8 cellular contexts compared by ENCODE assay signal in genomic region chr6:142302427-142303190, GRCh38. TPM values are rescaled to one million over a fixed set of nuclear protein-coding genes. Genes with fewer than 3 reads are reported as not detected.
DNase-seq lines count a peak whose midpoint lies in the region; ATAC-seq and TF ChIP-seq lines count a peak whose summit lies in the region.

No MANE protein-coding gene starts in this region.

- no peaks in the 10 kb centered on the region for H3K79me2 ChIP-seq in mesendoderm (ENCODE audit: control insufficient read depth, insufficient read depth, low read length)

- TF ChIP-seq EP300 in Ishikawa (IDR thresholded peaks at IDR 0.05; ENCODE audit: borderline replicate concordance): no peak

- no peak for ATAC-seq in HG02885 (IDR thresholded peaks at IDR 0.05; ENCODE audit: poor library complexity, unreplicated experiment)

- no peaks in the 10 kb centered on the region for H3K36me3 ChIP-seq in mesendoderm (ENCODE audit: control insufficient read depth, insufficient read depth, low read length)

- no peak overlapping the region for H2BK5ac ChIP-seq in mesendoderm (ENCODE audit: low read length)

- H3K27ac ChIP-seq in mesendoderm (ENCODE audit: low read depth, low read length) (no peak overlapping the region), caudate nucleus (ENCODE audit: low read depth, low read length) (no peak overlapping the region)

- no peaks in the 10 kb centered on the region for H3K27me3 ChIP-seq in mesendoderm (ENCODE audit: insufficient read depth, low read length, poor library complexity)

- DNase-seq in A172 (ENCODE audit: low spot score): peak; percentile 4
- no peak for DNase-seq in choroid plexus epithelial cell (ENCODE audit: low read depth)
- DNase-seq in mesendoderm: peak; percentile 34
- no peak for DNase-seq in GM19238 (ENCODE audit: insufficient read length, low spot score)
- DNase-seq in amygdala (lab: John Stamatoyannopoulos, UW): no peak
- DNase-seq in caudate nucleus (lab: John Stamatoyannopoulos, UW): no peak

- H3K18ac ChIP-seq in mesendoderm (ENCODE audit: low read length): no peak overlapping the region

- H3K4me1 ChIP-seq in mesendoderm (ENCODE audit: control insufficient read depth, low read depth, low read length): no peaks in the 10 kb centered on the region

- no peak overlapping the region for H4K8ac ChIP-seq in mesendoderm (ENCODE audit: low read depth, low read length)

- H3K56ac ChIP-seq in mesendoderm (ENCODE audit: low read length): no peak overlapping the region

- no peak for TF ChIP-seq RAD21 in Ishikawa (IDR thresholded peaks at IDR 0.05; ENCODE audit: low read depth)

- no peak overlapping the region for H2BK15ac ChIP-seq in mesendoderm (replicated peaks; ENCODE audit: low read depth)

- H2BK120ac ChIP-seq in mesendoderm (ENCODE audit: low read depth, low read length): no peak overlapping the region

- H4K5ac ChIP-seq in mesendoderm (ENCODE audit: low read length): no peak overlapping the region

- H3K79me1 ChIP-seq in mesendoderm (ENCODE audit: low read length): no peaks in the 10 kb centered on the region

- TF ChIP-seq CTCF in choroid plexus epithelial cell (conservative IDR thresholded peaks at IDR 0.05; ENCODE audit: low read depth, low read length): no peak

- H3K23ac ChIP-seq in mesendoderm (ENCODE audit: low read length): no peak overlapping the region

- peak overlapping the region; percentile 69 for H3K4me2 ChIP-seq in mesendoderm (ENCODE audit: low read length)

- H3K4me3 ChIP-seq in choroid plexus epithelial cell (ENCODE audit: low read depth, low read length) (peak overlapping the region; percentile 66), mesendoderm (ENCODE audit: low read length) (no peak overlapping the region)

- H3K4ac ChIP-seq in mesendoderm (ENCODE audit: low read depth, low read length): no peak overlapping the region

- H3K9ac ChIP-seq in mesendoderm (ENCODE audit: low read length): no peak overlapping the region

- no peak overlapping the region for H2AK5ac ChIP-seq in mesendoderm (ENCODE audit: low read length)

- WGBS in mesendoderm (ENCODE audit: extremely low coverage, insufficient coverage, low lambda C conversion rate): 100% methylated on average over 3 of the region's 19 CpGs

TF ChIP-seq in Ishikawa, 13 proteins besides CTCF, POLR2A, EP300 and RAD21:
- TF ChIP-seq TAF1 (IDR thresholded peaks at IDR 0.05; ENCODE audit: low read depth) (no peak; the same call in 1 of the 2 replicates), NFIC (IDR thresholded peaks at IDR 0.05) (peak; percentile 40), MAX (IDR thresholded peaks at IDR 0.05) (peak; percentile 67; the same call in 1 of the 2 replicates)

RNA-seq across cellular contexts. Expression of gene ADGRG6, which starts 0.8 kb away (rescaled TPM):
- 25.0 and 31.0 TPM in 2 replicates for total RNA-seq in A172 (2014; rRNA removed; shearing (Covaris generic))
- polyA plus RNA-seq in mesendoderm (2013, experiment 1 of 2): 1.8 TPM
- polyA plus RNA-seq in mesendoderm (2013, experiment 2 of 2): 2.1 TPM

Comparison
In these comparisons a context has a peak if more than half of its experiments do, and no peak if none do; other contexts are left out.
1. DNase-seq: peak in A172 (single experiment) and mesendoderm (single experiment); none in choroid plexus epithelial cell (single experiment), GM19238 (single experiment), amygdala (0 of 56) and caudate nucleus (0 of 61).